ENCODE assay signal across 11 cellular contexts in the genomic region with DNA sequence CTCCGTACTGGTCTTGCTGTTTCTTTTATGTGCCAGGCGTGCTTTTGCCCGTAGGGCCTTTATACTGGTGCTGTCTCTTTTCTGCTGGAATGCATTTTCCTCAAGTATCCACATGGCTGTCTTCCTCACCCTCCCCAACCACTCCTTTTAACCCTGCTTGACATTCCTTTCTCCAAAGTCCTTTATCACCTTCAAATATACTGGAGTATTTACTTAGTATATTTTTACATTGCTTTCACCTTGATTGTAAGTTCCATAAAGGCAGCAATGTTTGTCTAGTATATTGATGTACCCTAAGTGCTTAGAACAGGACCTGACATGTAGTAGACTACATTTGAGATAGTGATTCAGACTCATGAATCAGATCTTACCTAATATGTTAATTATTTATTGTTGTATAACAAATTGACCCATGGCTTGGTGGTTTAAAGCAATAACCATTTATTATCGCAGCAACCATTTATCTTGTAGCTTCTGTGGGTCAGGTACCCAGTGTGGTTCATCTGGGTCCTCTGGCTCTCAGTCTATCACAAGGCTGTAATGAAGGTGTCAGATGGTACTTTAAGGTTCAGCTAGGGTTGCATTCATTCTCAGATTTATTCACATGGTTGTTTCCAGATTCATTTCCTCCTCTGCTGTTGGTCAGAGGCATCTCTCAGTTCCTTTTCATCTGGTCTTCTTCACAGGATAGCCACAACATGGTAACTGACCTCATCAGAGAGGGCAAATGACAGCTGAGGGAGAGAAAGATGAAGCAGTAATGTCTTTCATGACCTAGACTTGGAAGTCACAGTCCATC. TPM values are rescaled to one million over a fixed set of nuclear protein-coding genes. Genes with fewer than 3 reads are reported as not detected.
DNase-seq lines count a peak whose midpoint lies in the region; ATAC-seq and TF ChIP-seq lines count a peak whose summit lies in the region.
"Had no signal": no experiment of that assay in that cellular context is flagged by ENCODE, and none has a peak within 500 bp of the region (broad histone marks: within the 10 kb centered on the region; RNA-seq: fewer than 3 reads in every experiment).

No MANE protein-coding gene starts in this region.

- H3K27ac ChIP-seq in hepatocyte = no peak overlapping the region
- H3K27ac ChIP-seq: 22Rv1 had no signal

- H4K20me1 ChIP-seq in hepatocyte (ENCODE audit: insufficient read depth, poor library complexity, severe bottlenecking) = no peaks in the 10 kb centered on the region

- no peaks in the 10 kb centered on the region for H3K36me3 ChIP-seq in hepatocyte (replicated peaks; ENCODE audit: insufficient read depth, low read depth)

- DNase-seq in DMS79 treated with DMSO at 0.1 percent for 48 hours (lab: John Stamatoyannopoulos, UW) (peak; percentile 20), DMS79 (lab: John Stamatoyannopoulos, UW) (no peak), LHCN-M2 (ENCODE audit: low read depth) (peak; percentile 12), DMS 273 (lab: John Stamatoyannopoulos, UW; ENCODE audit: unreplicated experiment) (no peak), hepatocyte (ENCODE audit: low spot score) (no peak)
- no peak for DNase-seq in stimulated activated effector memory CD8-positive, alpha-beta T cell treated with anti-CD3 and anti-CD28 coated beads, Interleukin-12 subunit alpha, Interleukin-12 subunit beta, amount 100 ng/mL, for 72 hours (ENCODE audit: low spot score in 2 of 2)
- DNase-seq in activated CD4-positive, alpha-beta memory T cell treated with anti-CD3 and anti-CD28 coated beads, Interleukin-2, amount 10 ng/mL, durations not matched to agents 7 days and 5 days = no peak
- DNase-seq: erythroblast, MG63 had no signal

- no peaks in the 10 kb centered on the region for H3K79me2 ChIP-seq in hepatocyte

- POLR2A ChIA-PET in activated CD4-positive, alpha-beta memory T cell treated with anti-CD3 and anti-CD28 coated beads, Interleukin-2, amount 10 ng/mL, durations not matched to agents 7 days and 5 days (lab: Charles Lee) = interaction anchor here (0.8 kb wide), 1 partner anchor 9 kb away, joined by 3 read pairs; no protein-coding TSS in a partner anchor

- H3K27ac Mint-ChIP-seq in stimulated activated effector memory CD8-positive, alpha-beta T cell treated with anti-CD3 and anti-CD28 coated beads, Interleukin-12 subunit alpha, Interleukin-12 subunit beta, amount 100 ng/mL, for 72 hours = peak overlapping the region; percentile 48
- H3K27ac Mint-ChIP-seq in activated CD4-positive, alpha-beta memory T cell treated with anti-CD3 and anti-CD28 coated beads, Interleukin-2, amount 10 ng/mL, durations not matched to agents 7 days and 5 days = no peak overlapping the region

- no peaks in the 10 kb centered on the region for H3K9me2 ChIP-seq in hepatocyte (replicated peaks; ENCODE audit: insufficient read depth)

- H2AFZ ChIP-seq in hepatocyte = no peak overlapping the region

- H3K4me3 ChIP-seq in hepatocyte = no peak overlapping the region
- H3K4me3 ChIP-seq: MG63 had no signal

- no peaks in the 10 kb centered on the region for H3K9me3 Mint-ChIP-seq in stimulated activated effector memory CD8-positive, alpha-beta T cell treated with anti-CD3 and anti-CD28 coated beads, Interleukin-12 subunit alpha, Interleukin-12 subunit beta, amount 100 ng/mL, for 72 hours
- H3K9me3 Mint-ChIP-seq in activated CD4-positive, alpha-beta memory T cell treated with anti-CD3 and anti-CD28 coated beads, Interleukin-2, amount 10 ng/mL, durations not matched to agents 7 days and 5 days = no peaks in the 10 kb centered on the region

- H3K4me1 ChIP-seq in hepatocyte (ENCODE audit: insufficient read depth) = no peaks in the 10 kb centered on the region

- no peak overlapping the region for H3K4me3 Mint-ChIP-seq in stimulated activated effector memory CD8-positive, alpha-beta T cell treated with anti-CD3 and anti-CD28 coated beads, Interleukin-12 subunit alpha, Interleukin-12 subunit beta, amount 100 ng/mL, for 72 hours
- H3K4me3 Mint-ChIP-seq in activated CD4-positive, alpha-beta memory T cell treated with anti-CD3 and anti-CD28 coated beads, Interleukin-2, amount 10 ng/mL, durations not matched to agents 7 days and 5 days = no peak overlapping the region

- no peaks in the 10 kb centered on the region for H3K27me3 Mint-ChIP-seq in activated CD4-positive, alpha-beta memory T cell treated with anti-CD3 and anti-CD28 coated beads, Interleukin-2, amount 10 ng/mL, durations not matched to agents 7 days and 5 days

- peaks cover 87% of the 10 kb centered on the region for H3K36me3 Mint-ChIP-seq in stimulated activated effector memory CD8-positive, alpha-beta T cell treated with anti-CD3 and anti-CD28 coated beads, Interleukin-12 subunit alpha, Interleukin-12 subunit beta, amount 100 ng/mL, for 72 hours
- H3K36me3 Mint-ChIP-seq in activated CD4-positive, alpha-beta memory T cell treated with anti-CD3 and anti-CD28 coated beads, Interleukin-2, amount 10 ng/mL, durations not matched to agents 7 days and 5 days (ENCODE audit: low read depth) = peaks cover 11% of the 10 kb centered on the region

- 89% methylated on average over 4 of the region's 4 CpGs for WGBS in hepatocyte (ENCODE audit: low lambda C conversion rate, missing lambda C conversion rate)

- no peaks in the 10 kb centered on the region for H3K9me3 ChIP-seq in hepatocyte (ENCODE audit: low read depth)
- H3K9me3 ChIP-seq: MG63 had no signal

- TF ChIP-seq CTCF in hepatocyte (IDR thresholded peaks at IDR 0.05; ENCODE audit: poor library complexity) = no peak

- H3K27me3 ChIP-seq in hepatocyte = no peaks in the 10 kb centered on the region
- H3K27me3 ChIP-seq: MG63 had no signal

- H3K4me2 ChIP-seq in hepatocyte = no peak overlapping the region

- ATAC-seq in HG02678 (IDR thresholded peaks at IDR 0.05; ENCODE audit: unreplicated experiment) = peak; percentile 73
- peak; percentile 58 for ATAC-seq in stimulated activated effector memory CD8-positive, alpha-beta T cell treated with anti-CD3 and anti-CD28 coated beads, Interleukin-12 subunit alpha, Interleukin-12 subunit beta, amount 100 ng/mL, for 72 hours

- CTCF ChIA-PET in activated CD4-positive, alpha-beta memory T cell treated with anti-CD3 and anti-CD28 coated beads, Interleukin-2, amount 10 ng/mL, durations not matched to agents 7 days and 5 days (lab: Charles Lee) = interaction anchor here (1.1 to 1.3 kb wide), 2 partner anchors 34 to 289 kb away, joined by 3 to 4 read pairs; a partner anchor contains a TSS

- no peaks in the 10 kb centered on the region for H3K4me1 Mint-ChIP-seq in stimulated activated effector memory CD8-positive, alpha-beta T cell treated with anti-CD3 and anti-CD28 coated beads, Interleukin-12 subunit alpha, Interleukin-12 subunit beta, amount 100 ng/mL, for 72 hours
- no peaks in the 10 kb centered on the region for H3K4me1 Mint-ChIP-seq in activated CD4-positive, alpha-beta memory T cell treated with anti-CD3 and anti-CD28 coated beads, Interleukin-2, amount 10 ng/mL, durations not matched to agents 7 days and 5 days

RNA-seq across cellular contexts. Expression of a gene that starts 34.2 kb away (rescaled TPM):
- total RNA-seq in LHCN-M2 (2014; rRNA removed) (27.8 and 28.5 TPM in 2 replicates), hepatocyte (13.9 and 17.2 TPM in 2 replicates)
- 10.5 TPM for polyA plus RNA-seq in LHCN-M2 (2012)
- 10 to 100 TPM; 20.5 to 23.2 TPM for total RNA-seq in activated CD4-positive, alpha-beta memory T cell treated with anti-CD3 and anti-CD28 coated beads, Interleukin-2, amount 10 ng/mL, durations not matched to agents 7 days and 5 days
- polyA plus RNA-seq in hepatocyte = 9.6 and 14.5 TPM in 2 replicates

Comparison
In these comparisons a context has a peak if more than half of its experiments do, and no peak if none do; other contexts are left out.
1. DNase-seq: peak in DMS79 treated with DMSO at 0.1 percent for 48 hours (single experiment) and LHCN-M2 (single experiment); none in DMS79 (single experiment), stimulated activated effector memory CD8-positive, alpha-beta T cell treated with anti-CD3 and anti-CD28 coated beads, Interleukin-12 subunit alpha, Interleukin-12 subunit beta, amount 100 ng/mL, for 72 hours (0 of 2), activated CD4-positive, alpha-beta memory T cell treated with anti-CD3 and anti-CD28 coated beads, Interleukin-2, amount 10 ng/mL, durations not matched to agents 7 days and 5 days (single experiment), DMS 273 (single experiment) and hepatocyte (single experiment).